ENCODE assay signal across 21 cellular contexts in genomic region chr3:50288387-50289007, GRCh38. TPM values are rescaled to one million over a fixed set of nuclear protein-coding genes. Genes with fewer than 3 reads are reported as not detected.
DNase-seq lines count a peak whose midpoint lies in the region; FAIRE-seq lines count a peak whose summit lies in the region.
"Had no signal": no experiment of that assay in that cellular context is flagged by ENCODE, and none has a peak within 500 bp of the region (broad histone marks: within the 10 kb centered on the region; RNA-seq: fewer than 3 reads in every experiment).

No MANE protein-coding gene starts in this region.

- H2BK15ac ChIP-seq in neuronal stem cell (ENCODE audit: low read length), result no peak overlapping the region

- peak; percentile 33 for FAIRE-seq in HTR-8/SVneo (lab: Jason Lieb, UNC)
- FAIRE-seq: GM18507 had no signal

- H3K4me3 ChIP-seq in neuronal stem cell (ENCODE audit: low read length in 2 of 2), result no peak overlapping the region
- H3K4me3 ChIP-seq: SJCRH30 had no signal

- no peak overlapping the region for H3K9ac ChIP-seq in neuronal stem cell (ENCODE audit: low read depth, low read length, poor library complexity)

- H2AK5ac ChIP-seq in neuronal stem cell (ENCODE audit: low read depth, low read length), result no peak overlapping the region

- H3K36me3 ChIP-seq in neuronal stem cell (replicated peaks in 1 of 2; ENCODE audit: control insufficient read depth in 2 of 2, insufficient read depth in 2 of 2, low read length in 2 of 2), result peaks cover 36 to 50% of the 10 kb centered on the region in 2 donors

- peaks cover 11 to 12% of the 10 kb centered on the region in 2 donors for H3K4me1 ChIP-seq in neuronal stem cell (ENCODE audit: control insufficient read depth in 2 of 2, insufficient read depth in 1 of 2, low read depth in 1 of 2, low read length in 2 of 2)
- H3K4me1 ChIP-seq: SJCRH30 had no signal

- no peak overlapping the region for H3K4ac ChIP-seq in neuronal stem cell (ENCODE audit: low read length)

- no peak overlapping the region for H3K4me2 ChIP-seq in neuronal stem cell (ENCODE audit: insufficient read depth, low read length, poor library complexity, severe bottlenecking)

- no peak overlapping the region for H4K8ac ChIP-seq in neuronal stem cell (ENCODE audit: low read depth, low read length)

- H3K23ac ChIP-seq in neuronal stem cell (ENCODE audit: low read depth, low read length, poor library complexity), result peak overlapping the region; percentile 17

- no peaks in the 10 kb centered on the region for H3K27me3 ChIP-seq in neuronal stem cell (ENCODE audit: control insufficient read depth in 3 of 3, insufficient read depth in 3 of 3, low read depth in 1 of 3, low read length in 3 of 3)
- H3K27me3 ChIP-seq: SJCRH30 had no signal

- no peak overlapping the region for H3K27ac ChIP-seq in neuronal stem cell (replicated peaks; ENCODE audit: low read length)
- H3K27ac ChIP-seq: SJCRH30 had no signal

- H3K14ac ChIP-seq in neuronal stem cell (ENCODE audit: low read length), result no peak overlapping the region

- no peak overlapping the region for H2AFZ ChIP-seq in neuronal stem cell (ENCODE audit: low read length)

- H2BK120ac ChIP-seq in neuronal stem cell (ENCODE audit: low read depth, low read length), result no peak overlapping the region

- peaks cover 17% of the 10 kb centered on the region for H3K79me1 ChIP-seq in neuronal stem cell (ENCODE audit: low read depth, low read length)

- peak; percentile 60 for DNase-seq in activated effector memory CD4-positive, alpha-beta T cell treated with anti-CD3 and anti-CD28 coated beads, Interleukin-2, amount 50 U/mL, for 16 hours
- DNase-seq in activated effector memory CD4-positive, alpha-beta T cell treated with Interleukin-2 at 50 U/mL for 16 hours, result no peak
- DNase-seq in HTR-8/SVneo (ENCODE audit: insufficient read length, low spot score) (no peak), ecto neural progenitor cell (ENCODE audit: low spot score) (peak; percentile 18), neuronal stem cell (ENCODE audit: low spot score) (no peak), NCI-H748 treated with DMSO at 0.1 percent for 48 hours (lab: John Stamatoyannopoulos, UW) (no peak), D341Med (ENCODE audit: low spot score) (no peak)
- DNase-seq: AML-193, C1 segment of cervical spinal cord, DMS153, IMR-90, Karpas-422, MV-4-11, NCI-H1105 treated with DMSO at 0.1 percent for 48 hours, NCI-H2029 treated with DMSO at 0.1 percent for 48 hours, NCI-H226, NCI-H510A treated with DMSO at 0.1 percent for 48 hours, NCI-H82, SJCRH30 had no signal

- whole genome bisulfite sequencing in neuronal stem cell (ENCODE audit: extremely low coverage in 2 of 2, insufficient read length in 2 of 2, insufficient replicate concordance in 1 of 2), 2 donors, result no CpG with 5 or more reads among the region's 23 CpGs

- H3K9me3 ChIP-seq in neuronal stem cell (replicated peaks in 1 of 2; ENCODE audit: control insufficient read depth in 2 of 2, insufficient read depth in 1 of 2, low read depth in 1 of 2, low read length in 2 of 2), result no peaks in the 10 kb centered on the region
- H3K9me3 ChIP-seq: SJCRH30 had no signal

- no peak overlapping the region for H4K91ac ChIP-seq in neuronal stem cell (ENCODE audit: low read depth, low read length, poor library complexity)

- no peak overlapping the region for H3K18ac ChIP-seq in neuronal stem cell (ENCODE audit: low read length)

- no peak overlapping the region for H2BK12ac ChIP-seq in neuronal stem cell (ENCODE audit: low read length)

- peak overlapping the region; percentile 53 for H2BK5ac ChIP-seq in neuronal stem cell (ENCODE audit: low read length)

RNA-seq across cellular contexts. Expression of gene IFRD2, which starts 3.7 kb away (rescaled TPM):
- 23.1 TPM for polyA plus RNA-seq in neuronal stem cell (2013, experiment 1 of 2)
- 22.1 TPM for polyA plus RNA-seq in neuronal stem cell (2013, experiment 2 of 2)

RNA-seq across cellular contexts. Expression of gene LSMEM2, which starts 9.6 kb away (rescaled TPM):
- polyA plus RNA-seq in neuronal stem cell (2013, experiment 1 of 2), result 0.28 TPM
- 0.21 TPM for polyA plus RNA-seq in neuronal stem cell (2013, experiment 2 of 2)
- polyA plus RNA-seq: AG04450, IMR-90 had no signal

RNA-seq across cellular contexts. Expression of gene HYAL3, which starts 10.7 kb away (rescaled TPM):
- polyA plus RNA-seq in neuronal stem cell (2013, experiment 1 of 2), result 2.5 TPM
- polyA plus RNA-seq in neuronal stem cell (2013, experiment 2 of 2), result 2.0 TPM

RNA-seq across cellular contexts. Expression of gene NAA80, which starts 10.7 kb away (rescaled TPM):
- 16.7 TPM for polyA plus RNA-seq in neuronal stem cell (2013, experiment 1 of 2)
- 16.1 TPM for polyA plus RNA-seq in neuronal stem cell (2013, experiment 2 of 2)

RNA-seq across cellular contexts. Expression of gene HYAL1, which starts 14.9 kb away (rescaled TPM):
- 1.6 TPM for polyA plus RNA-seq in neuronal stem cell (2013, experiment 1 of 2)
- 1.6 TPM for polyA plus RNA-seq in neuronal stem cell (2013, experiment 2 of 2)

Comparison
In these comparisons a context has a peak if more than half of its experiments do, and no peak if none do; other contexts are left out.
1. DNase-seq: peak in activated effector memory CD4-positive, alpha-beta T cell treated with anti-CD3 and anti-CD28 coated beads, Interleukin-2, amount 50 U/mL, for 16 hours (single experiment) and ecto neural progenitor cell (single experiment); none in activated effector memory CD4-positive, alpha-beta T cell treated with Interleukin-2 at 50 U/mL for 16 hours (single experiment), HTR-8/SVneo (single experiment), neuronal stem cell (single experiment), NCI-H748 treated with DMSO at 0.1 percent for 48 hours (single experiment) and D341Med (single experiment).